ENCODE assay signal across 31 cellular contexts in the genomic region with DNA sequence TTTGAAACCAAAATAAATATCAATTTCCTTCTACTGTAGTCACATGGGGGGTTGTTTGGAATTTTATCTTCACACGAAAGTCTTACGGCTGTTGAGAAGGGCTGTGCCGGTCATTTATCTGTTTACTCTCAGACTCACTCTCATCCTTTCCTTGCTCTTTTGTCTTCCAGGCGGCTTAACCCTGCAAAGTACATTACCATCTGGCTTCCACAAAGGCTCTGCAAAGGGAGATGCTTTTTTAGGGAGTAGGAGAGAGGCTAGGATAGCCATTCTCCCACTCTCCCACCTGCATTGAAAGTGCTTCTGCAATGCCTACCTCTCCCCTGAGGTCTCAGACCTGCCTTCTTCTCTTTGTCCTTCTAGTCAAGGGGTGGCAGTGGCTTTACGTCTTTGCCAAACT.
DNase-seq lines count a peak whose midpoint lies in the region; ATAC-seq and TF ChIP-seq lines count a peak whose summit lies in the region.
"Had no signal": no experiment of that assay in that cellular context is flagged by ENCODE, and none has a peak within 500 bp of the region (broad histone marks: within the 10 kb centered on the region; RNA-seq: fewer than 3 reads in every experiment).

No MANE protein-coding gene starts in this region.

- no peak for ATAC-seq in HG02798 (IDR thresholded peaks at IDR 0.05; ENCODE audit: poor library complexity, unreplicated experiment)
- ATAC-seq: A549; activated CD8-positive, alpha-beta memory T cell treated with anti-CD3 and anti-CD28 coated beads, Interleukin-2, amount 10 ng/mL, durations not matched to agents 7 days and 5 days; CD8-positive, alpha-beta T cell; natural killer cell treated with Interleukin-12 subunit alpha and Interleukin-12 subunit beta and Interleukin-15 and Interleukin-18, amount 100 ng/mL, for 72 hours; Panc1; right cardiac atrium had no signal

- H3K27me3 ChIP-seq in uterus: no peaks in the 10 kb centered on the region
- H3K27me3 ChIP-seq: brain microvascular endothelial cell, spleen, tibial nerve had no signal

- no peaks in the 10 kb centered on the region for H3K9me3 ChIP-seq in uterus
- H3K9me3 ChIP-seq: A549, spleen, tibial nerve had no signal

- intact Hi-C loops in uterus (cut with DNase I; ENCODE audit: low total_unique reads): no loop called here
- intact Hi-C loops in posterior vena cava (cut with DNase I): no loop called here
- intact Hi-C loops in cardiac septum (cut with DNase I): no loop called here

- H3K4me1 ChIP-seq in uterus: peaks cover 0 to 11% of the 10 kb centered on the region in 2 donors
- H3K4me1 ChIP-seq: A549, parathyroid adenoma, spleen, tibial nerve had no signal

- H3K4me3 ChIP-seq in uterus: no peak overlapping the region
- H3K4me3 ChIP-seq: A549, spleen, tibial nerve had no signal

- no peaks in the 10 kb centered on the region for H3K36me3 ChIP-seq in uterus
- H3K36me3 ChIP-seq: brain microvascular endothelial cell, spleen, tibial nerve had no signal

- TF ChIP-seq POLR2A in uterus (IDR thresholded peaks at IDR 0.05): no peak

- no peak for TF ChIP-seq CTCF in uterus (IDR thresholded peaks at IDR 0.05)

- peak overlapping the region; percentile 65 to 86 for H3K27ac ChIP-seq in uterus
- H3K27ac ChIP-seq: A549, brain microvascular endothelial cell, KMS-11, parathyroid adenoma, tibial nerve had no signal

- DNase-seq in NCI-H345 (lab: John Stamatoyannopoulos, UW): peak; percentile 5
- DNase-seq in NCI-H345 treated with DMSO at 0.1 percent for 48 hours (lab: John Stamatoyannopoulos, UW; ENCODE audit: unreplicated experiment): no peak
- DNase-seq in NCI-H82 (lab: John Stamatoyannopoulos, UW): peak; percentile 95
- peak; percentile 26 for DNase-seq in iPS-NIHi7 (ENCODE audit: extremely low spot score)
- no peak for DNase-seq in uterus
- no peak for DNase-seq in posterior vena cava (ENCODE audit: low spot score)
- no peak for DNase-seq in cardiac septum (ENCODE audit: low spot score)
- DNase-seq: activated CD4-positive, alpha-beta T cell treated with anti-CD3 and anti-CD28 coated beads, Interleukin-2, amount 10 ng/mL, durations not matched to agents 7 days and 5 days; activated CD8-positive, alpha-beta memory T cell treated with anti-CD3 and anti-CD28 coated beads, Interleukin-2, amount 10 ng/mL, durations not matched to agents 7 days and 5 days; activated naive CD4-positive, alpha-beta T cell treated with Interleukin-2 at 50 U/mL for 16 hours; brain microvascular endothelial cell; CD8-positive, alpha-beta T cell; DMS153; GDM1; HCEC 1CT; hypothalamus; midbrain; NCI-H146; right cardiac atrium; SIG-M5; spleen; stimulated activated CD4-positive, alpha-beta T cell treated with anti-CD3 and anti-CD28 coated beads, Interleukin-2, amount 100 ng/mL, for 48 hours; SW 1271; T-helper 9 cell had no signal

Comparison
In these comparisons a context has a peak if more than half of its experiments do, and no peak if none do; other contexts are left out.
1. DNase-seq: peak in NCI-H345 (single experiment), NCI-H82 (single experiment) and iPS-NIHi7 (single experiment); none in NCI-H345 treated with DMSO at 0.1 percent for 48 hours (single experiment), uterus (0 of 2), posterior vena cava (single experiment) and cardiac septum (single experiment).